In the genomic region with DNA sequence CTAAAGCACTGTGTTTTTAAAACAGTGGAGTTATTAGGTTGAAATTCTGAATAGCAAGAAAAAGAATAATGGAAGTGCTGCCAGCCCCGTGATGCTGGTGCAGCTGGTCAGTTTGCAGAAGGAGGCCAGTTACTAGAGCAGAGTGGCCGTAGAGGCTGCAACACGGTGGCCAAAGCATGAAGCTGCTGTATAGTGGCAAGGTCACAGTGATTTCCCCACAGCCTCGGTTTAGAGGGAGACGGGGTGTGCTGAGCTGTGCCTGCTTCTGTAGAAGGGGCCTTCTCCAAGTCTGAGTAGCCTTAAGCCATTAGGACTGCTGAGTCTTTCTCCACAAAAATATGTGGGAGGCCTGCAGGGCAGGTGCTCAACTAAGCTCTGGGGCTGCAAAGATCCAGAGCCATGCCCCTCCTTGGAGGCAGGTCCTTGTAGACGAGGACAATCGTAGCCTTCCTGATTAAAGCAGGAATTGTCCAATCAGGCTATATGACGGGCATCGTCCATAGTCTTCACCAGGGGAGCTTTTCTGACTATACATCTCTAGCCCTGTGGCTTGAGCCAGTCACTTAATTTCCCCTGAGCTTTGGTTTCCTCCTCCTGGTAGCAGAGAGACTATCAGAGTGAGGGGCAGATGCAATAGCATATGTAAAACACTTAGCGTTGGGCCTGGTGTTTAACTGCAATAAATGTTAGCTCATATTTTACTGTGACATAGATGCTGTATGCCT, we compare ENCODE assay signal across 13 cellular contexts.
DNase-seq lines count a peak whose midpoint lies in the region; ATAC-seq and TF ChIP-seq lines count a peak whose summit lies in the region.
"Had no signal": no experiment of that assay in that cellular context is flagged by ENCODE, and none has a peak within 500 bp of the region (broad histone marks: within the 10 kb centered on the region; RNA-seq: fewer than 3 reads in every experiment).

No MANE protein-coding gene starts in this region.

- no peak overlapping the region for H3K4me3 Mint-ChIP-seq in neural progenitor cell
- H3K4me3 Mint-ChIP-seq: activated naive CD4-positive, alpha-beta T cell treated with anti-CD3 and anti-CD28 coated beads for 36 hours; central memory CD8-positive, alpha-beta T cell had no signal

- H3K9me3 ChIP-seq in neural progenitor cell (ENCODE audit: low read depth) (no peaks in the 10 kb centered on the region), upper lobe of right lung (no peaks in the 10 kb centered on the region)

- H3K4me1 ChIP-seq in neural progenitor cell (peaks cover 54% of the 10 kb centered on the region), upper lobe of right lung (peaks cover 52% of the 10 kb centered on the region)

- TF ChIP-seq CTCF in neural progenitor cell (IDR thresholded peaks at IDR 0.05) (no peak), upper lobe of right lung (IDR thresholded peaks at IDR 0.05) (no peak)

- H2AFZ ChIP-seq in neural progenitor cell (replicated peaks): no peak overlapping the region

- ATAC-seq in upper lobe of right lung: no peak
- no peak for ATAC-seq in HG03460 (IDR thresholded peaks at IDR 0.05; ENCODE audit: unreplicated experiment)
- ATAC-seq: left ventricle myocardium superior had no signal

- no peaks in the 10 kb centered on the region for H3K36me3 Mint-ChIP-seq in neural progenitor cell

- peak overlapping the region; percentile 71 for H3K27ac ChIP-seq in epithelial cell of prostate
- H3K27ac ChIP-seq in neural progenitor cell: no peak overlapping the region
- peak overlapping the region; percentile 11 for H3K27ac ChIP-seq in upper lobe of right lung

- H3K27ac Mint-ChIP-seq in neural progenitor cell: no peak overlapping the region
- H3K27ac Mint-ChIP-seq: activated naive CD4-positive, alpha-beta T cell treated with anti-CD3 and anti-CD28 coated beads for 36 hours had no signal

- H4K20me1 ChIP-seq in neural progenitor cell (ENCODE audit: low read depth): peaks cover 95% of the 10 kb centered on the region

- H3K9ac ChIP-seq in neural progenitor cell: no peak overlapping the region

- peak; percentile 19 for DNase-seq in NCI-H526 treated with DMSO at 0.1 percent for 48 hours (lab: John Stamatoyannopoulos, UW)
- DNase-seq in epithelial cell of prostate (ENCODE audit: low read depth, low spot score): no peak
- DNase-seq in neural progenitor cell (ENCODE audit: low spot score): peak; percentile 42
- DNase-seq in upper lobe of right lung: no peak
- DNase-seq in posterior vena cava (ENCODE audit: low spot score): no peak
- DNase-seq in stimulated activated CD4-positive, alpha-beta T cell treated with anti-CD3 and anti-CD28 coated beads, Interleukin-1b, Interleukin-23, amount 100 ng/mL, for 48 hours: no peak
- DNase-seq: activated naive CD4-positive, alpha-beta T cell treated with anti-CD3 and anti-CD28 coated beads for 36 hours; GDM1; left ventricle myocardium superior; NCI-H187 treated with DMSO at 0.1 percent for 48 hours; SIG-M5 had no signal

- intact Hi-C loops in upper lobe of right lung (cut with DNase I) (no loop called here), posterior vena cava (cut with DNase I) (no loop called here)

- no peaks in the 10 kb centered on the region for H3K9me3 Mint-ChIP-seq in neural progenitor cell
- H3K9me3 Mint-ChIP-seq: activated naive CD4-positive, alpha-beta T cell treated with anti-CD3 and anti-CD28 coated beads for 36 hours; central memory CD8-positive, alpha-beta T cell had no signal

- H3F3A ChIP-seq in neural progenitor cell (ENCODE audit: low read depth): peaks cover 25% of the 10 kb centered on the region

- H3K36me3 ChIP-seq in neural progenitor cell: no peaks in the 10 kb centered on the region
- H3K36me3 ChIP-seq in upper lobe of right lung: no peaks in the 10 kb centered on the region

- peaks cover 4% of the 10 kb centered on the region for H3K27me3 Mint-ChIP-seq in neural progenitor cell (ENCODE audit: insufficient read depth, low read depth)

- H3K4me3 ChIP-seq in neural progenitor cell: no peak overlapping the region
- no peak overlapping the region for H3K4me3 ChIP-seq in upper lobe of right lung

- H3K4me2 ChIP-seq in neural progenitor cell: peak overlapping the region; percentile 50

- H3K27me3 ChIP-seq in neural progenitor cell (no peaks in the 10 kb centered on the region), upper lobe of right lung (no peaks in the 10 kb centered on the region)

- peaks cover 67% of the 10 kb centered on the region for H3K4me1 Mint-ChIP-seq in neural progenitor cell

- H3K79me2 ChIP-seq in neural progenitor cell (ENCODE audit: low read depth): peaks cover 97% of the 10 kb centered on the region

Comparison
In these comparisons a context has a peak if more than half of its experiments do, and no peak if none do; other contexts are left out.
1. DNase-seq: peak in NCI-H526 treated with DMSO at 0.1 percent for 48 hours (single experiment) and neural progenitor cell (single experiment); none in epithelial cell of prostate (single experiment), upper lobe of right lung (single experiment), posterior vena cava (single experiment) and stimulated activated CD4-positive, alpha-beta T cell treated with anti-CD3 and anti-CD28 coated beads, Interleukin-1b, Interleukin-23, amount 100 ng/mL, for 48 hours (single experiment).